ENCODE assay signal across 10 cellular contexts in the genomic region with DNA sequence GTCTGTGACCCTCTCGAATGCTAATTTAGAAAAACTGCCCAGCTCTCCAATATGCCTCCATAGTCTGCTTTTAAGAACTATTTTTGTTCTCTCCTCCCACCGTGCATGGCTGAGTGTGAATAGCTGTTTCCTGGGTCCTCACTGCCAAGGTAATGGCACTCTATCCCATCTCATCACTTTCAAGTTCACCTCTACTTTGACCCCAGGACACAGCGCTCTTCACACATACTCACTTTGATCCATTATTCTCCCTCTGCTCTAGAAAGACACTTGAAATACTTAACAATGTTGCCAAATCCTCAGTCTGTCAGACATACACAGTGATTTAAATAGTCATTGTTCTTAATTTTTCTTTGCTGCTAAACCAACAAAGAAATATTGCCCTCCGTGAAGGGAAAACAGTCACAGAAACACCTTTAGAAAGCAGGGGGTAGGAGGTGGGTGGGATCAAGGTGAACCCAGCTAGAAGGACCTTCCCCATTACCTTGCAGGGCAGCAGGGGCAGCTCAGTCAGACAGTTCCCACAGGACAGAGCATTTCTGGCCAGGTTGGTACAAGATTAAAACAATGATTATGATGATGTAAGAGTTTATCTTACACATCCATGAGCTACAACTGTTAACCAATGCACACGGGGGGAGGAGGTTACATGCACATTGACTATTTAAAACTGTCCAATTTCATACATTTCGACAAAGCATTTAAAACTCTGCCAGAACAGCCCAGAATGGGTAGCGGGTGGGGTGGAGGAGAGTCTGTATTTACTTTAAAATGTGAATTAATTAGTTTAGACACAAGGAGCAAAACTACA. TPM values are rescaled to one million over a fixed set of nuclear protein-coding genes. Genes with fewer than 3 reads are reported as not detected.
DNase-seq lines count a peak whose midpoint lies in the region; TF ChIP-seq lines count a peak whose summit lies in the region.
"Had no signal": no experiment of that assay in that cellular context is flagged by ENCODE, and none has a peak within 500 bp of the region (broad histone marks: within the 10 kb centered on the region; RNA-seq: fewer than 3 reads in every experiment).

No MANE protein-coding gene starts in this region.

- WGBS in H9 (ENCODE audit: extremely low coverage, insufficient read length, low lambda C conversion rate): no CpG with 5 or more reads among the region's 7 CpGs

- H3K4me1 ChIP-seq in H9 (ENCODE audit: insufficient read depth, low read length): peaks cover 10% of the 10 kb centered on the region

- peak overlapping the region; percentile 86 for H3K4me2 ChIP-seq in H9 (ENCODE audit: insufficient read depth, insufficient read length, low read length)

- H3K27me3 Mint-ChIP-seq in H9 (ENCODE audit: low read depth): peaks cover 17% of the 10 kb centered on the region

- H2BK15ac ChIP-seq in H9 (ENCODE audit: low read depth, low read length): no peak overlapping the region

- no peak overlapping the region for H2AFZ ChIP-seq in H9 (ENCODE audit: low read length)

- H3K4me1 Mint-ChIP-seq in H9: peaks cover 24 to 25% of the 10 kb centered on the region in 2 experiments

- H2BK20ac ChIP-seq in H9 (ENCODE audit: low read depth, low read length, poor library complexity, severe bottlenecking): no peak overlapping the region

- H2BK12ac ChIP-seq in H9 (ENCODE audit: insufficient read length, low read depth, low read length): no peak overlapping the region

- POLR2A ChIA-PET in RWPE1 (lab: Yijun Ruan, JAX; ENCODE audit: low non-redundant PET) (no interaction called here), GM10248 (lab: Yijun Ruan, JAX) (no interaction called here)

- no peak overlapping the region for H3K4me3 Mint-ChIP-seq in H9
- H3K4me3 Mint-ChIP-seq: activated T-cell treated with anti-CD3 and anti-CD28 coated beads, Interleukin-2, amount 50 U/mL, for 72 hours had no signal

- no peak overlapping the region for H4K5ac ChIP-seq in H9 (ENCODE audit: insufficient read length, low read depth, low read length)

- no peaks in the 10 kb centered on the region; the same call in 1 of the 2 replicates for H3K27me3 ChIP-seq in H9 (ENCODE audit: insufficient read depth, low read length)

- H4K20me1 ChIP-seq in H9 (ENCODE audit: control insufficient read depth, insufficient read depth, insufficient read length): no peaks in the 10 kb centered on the region

- DNase-seq in H9 (no peak), RWPE1 (ENCODE audit: low spot score) (peak; percentile 34), fibroblast of mammary gland (ENCODE audit: low read depth) (no peak), retinal pigment epithelial cell (ENCODE audit: low read depth) (no peak), GM10248 (ENCODE audit: extremely low spot score) (no peak), NCI-H2107 (lab: John Stamatoyannopoulos, UW) (no peak), NCI-H446 (lab: John Stamatoyannopoulos, UW) (no peak), foreskin melanocyte (no peak)
- DNase-seq: GF-D8 had no signal

- H3K27ac Mint-ChIP-seq in H9: no peak overlapping the region
- H3K27ac Mint-ChIP-seq: activated T-cell treated with anti-CD3 and anti-CD28 coated beads, Interleukin-2, amount 50 U/mL, for 72 hours had no signal

- no peak overlapping the region for H3K27ac ChIP-seq in H9 (ENCODE audit: insufficient read length, low read depth, low read length)
- peak overlapping the region; percentile 85; the same call in 1 of the 2 replicates for H3K27ac ChIP-seq in RWPE1

- H3K36me3 Mint-ChIP-seq in H9 (ENCODE audit: insufficient read depth in 1 of 3, low read depth in 3 of 3): peaks cover 0 to 9% (median 2%) of the 10 kb centered on the region in 3 experiments; a peak in 4 of 7 replicates

- no peak overlapping the region for H2BK5ac ChIP-seq in H9 (ENCODE audit: insufficient read length, low read length)

- H4K8ac ChIP-seq in H9 (replicated peaks; ENCODE audit: insufficient read length, low read depth, low read length): no peak overlapping the region

- no peaks in the 10 kb centered on the region; a peak in 1 of 5 replicates for H3K9me3 Mint-ChIP-seq in H9
- H3K9me3 Mint-ChIP-seq: activated T-cell treated with anti-CD3 and anti-CD28 coated beads, Interleukin-2, amount 50 U/mL, for 72 hours had no signal

- no peak overlapping the region for H2BK120ac ChIP-seq in H9 (ENCODE audit: low read depth, low read length, poor library complexity, severe bottlenecking)

- TF ChIP-seq CTCF in H9 (conservative IDR thresholded peaks at IDR 0.05) (no peak), RWPE1 (conservative IDR thresholded peaks at IDR 0.05; ENCODE audit: low read depth) (no peak), fibroblast of mammary gland (conservative IDR thresholded peaks at IDR 0.05; ENCODE audit: control insufficient read depth, insufficient read depth, low read depth, low read length) (no peak), retinal pigment epithelial cell (conservative IDR thresholded peaks at IDR 0.05; ENCODE audit: low read depth, low read length) (no peak), GM10248 (IDR thresholded peaks at IDR 0.05; ENCODE audit: control extremely low read depth, extremely low read depth, low read depth, missing control alignments) (no peak)

- H3K79me1 ChIP-seq in H9 (ENCODE audit: insufficient read depth, low read depth, low read length, poor library complexity, severe bottlenecking): peaks cover 8% of the 10 kb centered on the region

- H3K4ac ChIP-seq in H9 (ENCODE audit: low read depth, low read length): no peak overlapping the region

- no peak overlapping the region for H4K91ac ChIP-seq in H9 (ENCODE audit: insufficient read length, low read depth, low read length)

- no peak overlapping the region for H3K14ac ChIP-seq in H9 (ENCODE audit: insufficient read depth, low read length)

- no peak overlapping the region for H3K56ac ChIP-seq in H9 (ENCODE audit: insufficient read length, low read depth, low read length)

- no peak overlapping the region for H2AK5ac ChIP-seq in H9 (ENCODE audit: insufficient read length, low read length)

- H3K23me2 ChIP-seq in H9 (ENCODE audit: insufficient read length, low read depth, low read length, poor library complexity, severe bottlenecking): peaks cover 22% of the 10 kb centered on the region

- H3K79me2 ChIP-seq in H9 (ENCODE audit: insufficient read depth, low read length): peaks cover 41% of the 10 kb centered on the region; the same call in 1 of the 2 replicates

- H3K9ac ChIP-seq in H9 (ENCODE audit: extremely low read depth, insufficient read length, low read length): peak overlapping the region; percentile 10

- peak overlapping the region; percentile 64 for H3K4me3 ChIP-seq in fibroblast of mammary gland (ENCODE audit: control insufficient read depth, low read depth, low read length)
- peak overlapping the region; percentile 62 for H3K4me3 ChIP-seq in retinal pigment epithelial cell (ENCODE audit: low read length)

- no peak overlapping the region for H3T11ph ChIP-seq in H9 (ENCODE audit: low read length)

- no peak overlapping the region for H3K23ac ChIP-seq in H9 (ENCODE audit: insufficient read length, low read depth, low read length)

- no peaks in the 10 kb centered on the region for H3K9me3 ChIP-seq in H9 (ENCODE audit: control insufficient read depth, low read depth, low read length)

- CTCF ChIA-PET in RWPE1 (lab: Yijun Ruan, JAX): interaction anchor here (0.9 to 2.3 kb wide), 3 partner anchors 21 to 175 kb away, joined by 3 to 7 read pairs (median 3); no protein-coding TSS in a partner anchor
- CTCF ChIA-PET in GM10248 (lab: Yijun Ruan, JAX): interaction anchor here (1.1 to 2.0 kb wide), 6 partner anchors 11 to 364 kb away, joined by 3 to 8 read pairs (median 4); no protein-coding TSS in a partner anchor

- H3K18ac ChIP-seq in H9 (ENCODE audit: insufficient read length, low read depth, low read length): no peak overlapping the region

RNA-seq across cellular contexts. Expression of a gene that starts 2.4 kb away (rescaled TPM):
- total RNA-seq in H9 (2021): 6.1 and 6.8 TPM in 2 replicates
